In genomic region chr5:58322453-58322852, GRCh38 we compare ENCODE assay signal across 1 cellular context.
TF ChIP-seq lines count a peak whose summit lies in the region.

No MANE protein-coding gene starts in this region.

TF ChIP-seq in H1, 55 proteins besides CTCF, POLR2A, EP300 and RAD21 (continued from another document):
- TF ChIP-seq ATF3 (IDR thresholded peaks at IDR 0.05; ENCODE audit: insufficient read depth, low read depth, low read length), result no peak
